Comparison of ENCODE assay signal across 34 cellular contexts in the genomic region with DNA sequence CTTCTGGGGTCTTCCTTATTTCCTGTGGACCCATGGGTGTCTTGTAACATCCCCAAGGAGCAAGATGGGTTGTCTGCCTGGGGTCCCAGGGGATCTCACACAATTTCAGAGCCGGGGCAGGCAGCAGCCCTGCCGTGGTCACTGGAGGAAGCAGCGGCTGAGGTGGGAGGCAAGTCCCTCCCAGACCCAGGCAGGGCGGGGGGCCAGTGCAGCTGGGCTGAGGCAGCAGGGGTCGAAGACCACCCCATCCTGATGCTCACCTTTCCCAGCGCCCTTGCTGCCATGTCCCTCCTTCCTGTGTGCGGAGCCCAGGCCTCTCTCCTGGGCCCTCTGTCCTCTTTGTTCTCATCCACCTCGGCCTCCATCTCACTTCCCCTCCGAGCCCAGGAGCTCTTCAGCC.
"Had no signal": no experiment of that assay in that cellular context is flagged by ENCODE, and none has a peak within 500 bp of the region (broad histone marks: within the 10 kb centered on the region; RNA-seq: fewer than 3 reads in every experiment).

No MANE protein-coding gene starts in this region.

- H3K4me3 ChIP-seq: ascending aorta, cardiac muscle cell had no signal

- DNase-seq: activated B cell treated with CpG ODN at 0.5 μM for 24 hours; activated CD4-positive, alpha-beta memory T cell treated with anti-CD3 and anti-CD28 coated beads for 36 hours; activated CD4-positive, alpha-beta T cell treated with anti-CD3 and anti-CD28 coated beads for 4 hours; activated CD4-positive, alpha-beta T cell treated with anti-CD3 and anti-CD28 coated beads, Interleukin-2, amount 50 U/mL, for 1 hour; activated CD4-positive, alpha-beta T cell treated with anti-CD3 and anti-CD28 coated beads, Interleukin-2, amount 50 U/mL, for 4 hours; activated CD4-positive, CD25-positive, alpha-beta regulatory T cell treated with anti-CD3 and anti-CD28 coated beads, Interleukin-2, amount 50 U/mL, for 72 hours; activated CD8-positive, alpha-beta memory T cell treated with anti-CD3 and anti-CD28 coated beads, Interleukin-2, amount 50 U/mL, for 4 hours; activated CD8-positive, alpha-beta T cell treated with anti-CD3 and anti-CD28 coated beads for 36 hours; activated effector memory CD4-positive, alpha-beta T cell treated with Interleukin-2 at 50 U/mL for 16 hours; activated gamma-delta T cell; activated naive CD4-positive, alpha-beta T cell treated with anti-CD3 and anti-CD28 coated beads, Interleukin-2, amount 10 ng/mL, durations not matched to agents 7 days and 5 days; activated naive CD4-positive, alpha-beta T cell treated with Interleukin-2 at 50 U/mL for 16 hours; activated naive CD8-positive, alpha-beta T cell treated with anti-CD3 and anti-CD28 coated beads, Interleukin-2, amount 10 ng/mL, durations not matched to agents 7 days and 5 days; activated naive CD8-positive, alpha-beta T cell treated with anti-CD3 and anti-CD28 coated beads, Interleukin-2, amount 50 U/mL, for 24 hours; activated T-cell treated with anti-CD3 and anti-CD28 coated beads for 4 hours; activated T-cell treated with anti-CD3 and anti-CD28 coated beads, Interleukin-2, amount 50 U/mL, for 1 hour; activated T-cell treated with anti-CD3 and anti-CD28 coated beads, Interleukin-2, amount 50 U/mL, for 48 hours; amygdala; anterior cingulate cortex; caudate nucleus; cerebellar nuclear complex; SW 1271; T-helper 1 cell; T-helper 9 cell had no signal

- H3K36me3 Mint-ChIP-seq: activated CD4-positive, alpha-beta memory T cell treated with anti-CD3 and anti-CD28 coated beads for 36 hours; activated naive CD4-positive, alpha-beta T cell treated with anti-CD3 and anti-CD28 coated beads, Interleukin-2, amount 10 ng/mL, durations not matched to agents 7 days and 5 days; activated naive CD4-positive, alpha-beta T cell treated with anti-CD3 and anti-CD28 coated beads, Interleukin-2, amount 50 U/mL, for 24 hours; activated naive CD8-positive, alpha-beta T cell; activated naive CD8-positive, alpha-beta T cell treated with anti-CD3 and anti-CD28 coated beads, Interleukin-2, amount 10 ng/mL, durations not matched to agents 7 days and 5 days; brain had no signal

- H3K4me1 Mint-ChIP-seq: activated B cell treated with CpG ODN at 0.5 μM for 24 hours; activated naive CD4-positive, alpha-beta T cell treated with anti-CD3 and anti-CD28 coated beads, Interleukin-2, amount 10 ng/mL, durations not matched to agents 7 days and 5 days; activated naive CD4-positive, alpha-beta T cell treated with anti-CD3 and anti-CD28 coated beads, Interleukin-2, amount 50 U/mL, for 24 hours; activated naive CD8-positive, alpha-beta T cell treated with anti-CD3 and anti-CD28 coated beads, Interleukin-2, amount 10 ng/mL, durations not matched to agents 7 days and 5 days; activated naive CD8-positive, alpha-beta T cell treated with anti-CD3 and anti-CD28 coated beads, Interleukin-2, amount 50 U/mL, for 24 hours; central memory CD8-positive, alpha-beta T cell had no signal

- H3K4me3 Mint-ChIP-seq: activated B cell treated with CpG ODN at 0.5 μM for 24 hours; activated CD4-positive, alpha-beta memory T cell treated with anti-CD3 and anti-CD28 coated beads for 36 hours; activated CD8-positive, alpha-beta T cell treated with anti-CD3 and anti-CD28 coated beads for 36 hours; activated naive CD4-positive, alpha-beta T cell treated with anti-CD3 and anti-CD28 coated beads, Interleukin-2, amount 10 ng/mL, durations not matched to agents 7 days and 5 days; activated naive CD4-positive, alpha-beta T cell treated with anti-CD3 and anti-CD28 coated beads, Interleukin-2, amount 50 U/mL, for 24 hours; activated naive CD8-positive, alpha-beta T cell; activated naive CD8-positive, alpha-beta T cell treated with anti-CD3 and anti-CD28 coated beads, Interleukin-2, amount 10 ng/mL, durations not matched to agents 7 days and 5 days; activated naive CD8-positive, alpha-beta T cell treated with anti-CD3 and anti-CD28 coated beads, Interleukin-2, amount 50 U/mL, for 24 hours; brain; central memory CD8-positive, alpha-beta T cell; T-helper 1 cell treated with Interleukin-12 subunit alpha and Interleukin-12 subunit beta and Interleukin-4 antibody, amounts not matched to agents 30 μg/mL and 1 μg/mL, for 36 hours; T-helper 2 cell treated with Interferon-gamma antibody and Interleukin-4, amounts not matched to agents 5 μg/mL and 100 μg/mL, for 36 hours had no signal

- H3K27ac Mint-ChIP-seq: activated B cell treated with CpG ODN at 0.5 μM for 24 hours; activated CD4-positive, alpha-beta memory T cell treated with anti-CD3 and anti-CD28 coated beads for 36 hours; activated CD8-positive, alpha-beta T cell treated with anti-CD3 and anti-CD28 coated beads for 36 hours; activated naive CD4-positive, alpha-beta T cell treated with anti-CD3 and anti-CD28 coated beads, Interleukin-2, amount 10 ng/mL, durations not matched to agents 7 days and 5 days; activated naive CD4-positive, alpha-beta T cell treated with anti-CD3 and anti-CD28 coated beads, Interleukin-2, amount 50 U/mL, for 24 hours; activated naive CD8-positive, alpha-beta T cell; activated naive CD8-positive, alpha-beta T cell treated with anti-CD3 and anti-CD28 coated beads, Interleukin-2, amount 10 ng/mL, durations not matched to agents 7 days and 5 days; activated naive CD8-positive, alpha-beta T cell treated with anti-CD3 and anti-CD28 coated beads, Interleukin-2, amount 50 U/mL, for 24 hours; activated T-helper 2 cell treated with anti-CD3 and anti-CD28 coated beads, Interferon-gamma antibody, Interleukin-2, Interleukin-4, amounts not matched to agents 10 μg/mL and 5 μg/mL and 100 μg/mL, durations not matched to agents 14 hours and 24 hours and 36 hours; brain; T-helper 1 cell treated with Interleukin-12 subunit alpha and Interleukin-12 subunit beta and Interleukin-4 antibody, amounts not matched to agents 30 μg/mL and 1 μg/mL, for 36 hours; T-helper 2 cell treated with Interferon-gamma antibody and Interleukin-4, amounts not matched to agents 5 μg/mL and 100 μg/mL, for 36 hours had no signal

- H3K27ac ChIP-seq: ascending aorta, cardiac muscle cell, VCaP had no signal

- H3K4me1 ChIP-seq: ascending aorta had no signal

- H3K36me3 ChIP-seq: ascending aorta, cardiac muscle cell had no signal

- ATAC-seq: activated CD8-positive, alpha-beta T cell treated with anti-CD3 and anti-CD28 coated beads for 36 hours; activated naive CD8-positive, alpha-beta T cell treated with anti-CD3 and anti-CD28 coated beads, Interleukin-2, amount 50 U/mL, for 24 hours had no signal

- H3K27me3 ChIP-seq: ascending aorta, cardiac muscle cell had no signal

- H3K27me3 Mint-ChIP-seq: activated B cell treated with CpG ODN at 0.5 μM for 24 hours; activated CD4-positive, alpha-beta memory T cell treated with anti-CD3 and anti-CD28 coated beads for 36 hours; activated CD8-positive, alpha-beta T cell treated with anti-CD3 and anti-CD28 coated beads for 36 hours; activated naive CD4-positive, alpha-beta T cell treated with anti-CD3 and anti-CD28 coated beads, Interleukin-2, amount 10 ng/mL, durations not matched to agents 7 days and 5 days; activated naive CD4-positive, alpha-beta T cell treated with anti-CD3 and anti-CD28 coated beads, Interleukin-2, amount 50 U/mL, for 24 hours; activated naive CD8-positive, alpha-beta T cell; activated naive CD8-positive, alpha-beta T cell treated with anti-CD3 and anti-CD28 coated beads, Interleukin-2, amount 10 ng/mL, durations not matched to agents 7 days and 5 days; activated naive CD8-positive, alpha-beta T cell treated with anti-CD3 and anti-CD28 coated beads, Interleukin-2, amount 50 U/mL, for 24 hours; central memory CD8-positive, alpha-beta T cell had no signal

- H3K9me3 ChIP-seq: ascending aorta had no signal
